In the genomic region with DNA sequence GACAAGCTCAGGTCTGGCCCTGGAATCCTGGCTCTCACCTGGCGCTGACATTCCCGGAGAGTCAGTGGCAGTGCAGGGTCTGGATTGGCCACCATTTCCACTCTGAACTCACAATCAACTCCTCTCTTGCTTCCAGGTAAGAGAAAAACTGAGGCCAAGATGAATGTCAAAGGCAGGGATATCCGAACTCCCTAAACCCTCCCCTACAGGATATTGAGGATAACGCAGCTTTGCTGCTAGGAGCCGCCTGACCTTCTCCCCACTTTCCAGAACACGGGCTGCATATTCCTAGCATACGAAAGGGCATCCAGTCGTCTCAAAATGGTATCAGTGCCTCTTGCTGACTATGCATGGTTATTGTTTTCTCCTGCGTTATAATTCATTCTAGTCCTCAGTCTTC, we compare ENCODE assay signal across 1 cellular context.
TF ChIP-seq lines count a peak whose summit lies in the region.

No MANE protein-coding gene starts in this region.

TF ChIP-seq in GM23338, 12 proteins besides CTCF, POLR2A, EP300 and RAD21 (continued from another document):
- TF ChIP-seq EZH2phosphoT487 (IDR thresholded peaks at IDR 0.05; ENCODE audit: unreplicated experiment) (no peak), CREB1 (CRISPR knock-in tag; IDR thresholded peaks at IDR 0.05; ENCODE audit: low read depth) (no peak), ZNF114 (CRISPR knock-in tag; IDR thresholded peaks at IDR 0.05) (no peak), STAT1 (IDR thresholded peaks at IDR 0.05; ENCODE audit: unreplicated experiment) (no peak), ETS1 (IDR thresholded peaks at IDR 0.05) (no peak), EZH2 (IDR thresholded peaks at IDR 0.05; ENCODE audit: low read depth, unreplicated experiment) (no peak), JUNB (IDR thresholded peaks at IDR 0.05; ENCODE audit: unreplicated experiment) (no peak), ZNF462 (CRISPR knock-in tag; IDR thresholded peaks at IDR 0.05) (no peak), NANOG (IDR thresholded peaks at IDR 0.05; ENCODE audit: borderline replicate concordance) (no peak), POLR2AphosphoS5 (IDR thresholded peaks at IDR 0.05; ENCODE audit: low read depth) (no peak)
- TF ChIP-seq, protein P1, sequence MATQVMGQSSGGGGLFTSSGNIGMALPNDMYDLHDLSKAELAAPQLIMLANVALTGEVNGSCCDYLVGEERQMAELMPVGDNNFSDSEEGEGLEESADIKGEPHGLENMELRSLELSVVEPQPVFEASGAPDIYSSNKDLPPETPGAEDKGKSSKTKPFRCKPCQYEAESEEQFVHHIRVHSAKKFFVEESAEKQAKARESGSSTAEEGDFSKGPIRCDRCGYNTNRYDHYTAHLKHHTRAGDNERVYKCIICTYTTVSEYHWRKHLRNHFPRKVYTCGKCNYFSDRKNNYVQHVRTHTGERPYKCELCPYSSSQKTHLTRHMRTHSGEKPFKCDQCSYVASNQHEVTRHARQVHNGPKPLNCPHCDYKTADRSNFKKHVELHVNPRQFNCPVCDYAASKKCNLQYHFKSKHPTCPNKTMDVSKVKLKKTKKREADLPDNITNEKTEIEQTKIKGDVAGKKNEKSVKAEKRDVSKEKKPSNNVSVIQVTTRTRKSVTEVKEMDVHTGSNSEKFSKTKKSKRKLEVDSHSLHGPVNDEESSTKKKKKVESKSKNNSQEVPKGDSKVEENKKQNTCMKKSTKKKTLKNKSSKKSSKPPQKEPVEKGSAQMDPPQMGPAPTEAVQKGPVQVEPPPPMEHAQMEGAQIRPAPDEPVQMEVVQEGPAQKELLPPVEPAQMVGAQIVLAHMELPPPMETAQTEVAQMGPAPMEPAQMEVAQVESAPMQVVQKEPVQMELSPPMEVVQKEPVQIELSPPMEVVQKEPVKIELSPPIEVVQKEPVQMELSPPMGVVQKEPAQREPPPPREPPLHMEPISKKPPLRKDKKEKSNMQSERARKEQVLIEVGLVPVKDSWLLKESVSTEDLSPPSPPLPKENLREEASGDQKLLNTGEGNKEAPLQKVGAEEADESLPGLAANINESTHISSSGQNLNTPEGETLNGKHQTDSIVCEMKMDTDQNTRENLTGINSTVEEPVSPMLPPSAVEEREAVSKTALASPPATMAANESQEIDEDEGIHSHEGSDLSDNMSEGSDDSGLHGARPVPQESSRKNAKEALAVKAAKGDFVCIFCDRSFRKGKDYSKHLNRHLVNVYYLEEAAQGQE (IDR thresholded peaks at IDR 0.05; ENCODE audit: unreplicated experiment) = no peak
